In the genomic region with DNA sequence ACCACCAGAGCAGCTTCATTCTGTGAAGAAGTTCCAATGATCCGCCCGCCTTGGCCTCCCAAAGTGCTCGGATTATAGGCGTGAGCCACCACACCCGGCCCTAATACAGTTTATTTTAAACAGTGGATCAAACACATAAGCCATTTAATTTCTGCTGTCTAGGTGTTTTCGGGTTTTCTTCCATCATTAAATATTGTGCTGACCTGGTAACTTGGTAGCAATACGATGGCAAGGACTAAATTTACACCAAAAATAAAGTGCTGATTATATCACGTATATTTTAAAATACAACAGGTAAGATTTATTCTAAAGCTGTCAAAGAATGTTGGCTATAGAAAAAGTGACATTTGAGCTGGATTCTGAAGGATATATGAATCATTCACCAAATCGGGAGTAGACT, we compare ENCODE assay signal across 8 cellular contexts. TPM values are rescaled to one million over a fixed set of nuclear protein-coding genes. Genes with fewer than 3 reads are reported as not detected.
DNase-seq lines count a peak whose midpoint lies in the region; TF ChIP-seq lines count a peak whose summit lies in the region.
"Had no signal": no experiment of that assay in that cellular context is flagged by ENCODE, and none has a peak within 500 bp of the region (broad histone marks: within the 10 kb centered on the region; RNA-seq: fewer than 3 reads in every experiment).

No MANE protein-coding gene starts in this region.

- no peaks in the 10 kb centered on the region for H3K9me3 ChIP-seq in spleen

- H3K27me3 ChIP-seq in spleen (replicated peaks in 1 of 7): no peaks in the 10 kb centered on the region

- peaks cover 47% of the 10 kb centered on the region for H3K4me1 Mint-ChIP-seq in activated CD4-positive, alpha-beta memory T cell treated with anti-CD3 and anti-CD28 coated beads for 36 hours (ENCODE audit: low read depth)

- POLR2A ChIA-PET in activated CD4-positive, alpha-beta memory T cell treated with anti-CD3 and anti-CD28 coated beads for 36 hours (lab: Charles Lee): interaction anchor here (0.7 to 2.4 kb wide), 3 partner anchors 27 to 139 kb away, joined by 3 to 12 read pairs (median 9); a partner anchor contains a TSS

- DNase-seq in HFF-Myc (ENCODE audit: extremely low read depth, low read depth) (no peak), spleen (no peak), HPDE6-E6E7 (ENCODE audit: extremely low spot score) (no peak), SW 1271 (lab: John Stamatoyannopoulos, UW) (no peak)
- no peak for DNase-seq in activated CD4-positive, alpha-beta memory T cell treated with anti-CD3 and anti-CD28 coated beads for 36 hours
- no peak for DNase-seq in activated CD4-positive, CD25-positive, alpha-beta regulatory T cell (lab: John Stamatoyannopoulos, UW)
- DNase-seq: NCI-H1105 treated with DMSO at 0.1 percent for 48 hours had no signal

- H3K9me3 Mint-ChIP-seq in activated CD4-positive, alpha-beta memory T cell treated with anti-CD3 and anti-CD28 coated beads for 36 hours: no peaks in the 10 kb centered on the region

- H3K36me3 ChIP-seq in spleen: peaks cover 0 to 16% (median 0%) of the 10 kb centered on the region in 6 donors

- peaks cover 19 to 66% (median 54%) of the 10 kb centered on the region in 6 donors for H3K4me1 ChIP-seq in spleen

- no peak overlapping the region for H3K27ac ChIP-seq in spleen

- WGBS in spleen, 5 donors: 81 to 90% (median 87%) methylated on average over 9 of the region's 9 CpGs

- TF ChIP-seq POLR2A in spleen (IDR thresholded peaks at IDR 0.05): no peak

- no peaks in the 10 kb centered on the region for H3K27me3 Mint-ChIP-seq in activated CD4-positive, alpha-beta memory T cell treated with anti-CD3 and anti-CD28 coated beads for 36 hours

- no peak overlapping the region for H3K27ac Mint-ChIP-seq in activated CD4-positive, alpha-beta memory T cell treated with anti-CD3 and anti-CD28 coated beads for 36 hours

- intact Hi-C loops in activated CD4-positive, alpha-beta memory T cell treated with anti-CD3 and anti-CD28 coated beads for 36 hours (cut with micrococcal nuclease): no loop called here
- intact Hi-C loops in spleen (cut with DNase I; ENCODE audit: low total_unique reads): no loop called here

- CTCF ChIA-PET in activated CD4-positive, alpha-beta memory T cell treated with anti-CD3 and anti-CD28 coated beads for 36 hours (lab: Charles Lee): interaction anchor here (1.2 to 2.3 kb wide), 5 partner anchors 12 to 674 kb away, joined by 3 to 30 read pairs (median 6); a partner anchor contains a TSS

- H3K36me3 Mint-ChIP-seq in activated CD4-positive, alpha-beta memory T cell treated with anti-CD3 and anti-CD28 coated beads for 36 hours: no peaks in the 10 kb centered on the region

- H3K4me3 ChIP-seq in HFF-Myc (replicated peaks; ENCODE audit: low read depth, low read length) (peak overlapping the region; percentile 70), iPS-11a (ENCODE audit: low read depth, low read length) (peak overlapping the region; percentile 92), spleen (peak overlapping the region in 7 of 8 donors; percentile 64 to 96 (median 91))

- peak overlapping the region; percentile 97 for H3K4me3 Mint-ChIP-seq in activated CD4-positive, alpha-beta memory T cell treated with anti-CD3 and anti-CD28 coated beads for 36 hours

- no peak for TF ChIP-seq CTCF in HFF-Myc (IDR thresholded peaks at IDR 0.05; ENCODE audit: low read depth, low read length, missing control alignments)
- TF ChIP-seq CTCF in spleen (IDR thresholded peaks at IDR 0.05 in 8 of 11, conservative IDR thresholded peaks at IDR 0.05 in 3 of 11): no peak

RNA-seq across cellular contexts. Expression of a gene that starts 1.3 kb away (rescaled TPM):
- 10 to 100 TPM; 49.3 to 53.0 TPM for total RNA-seq in activated CD4-positive, alpha-beta memory T cell treated with anti-CD3 and anti-CD28 coated beads for 36 hours
- total RNA-seq in spleen: 10 to 100 TPM; 35.7 to 50.8 (median 38.1) TPM
- polyA plus RNA-seq in spleen: 10 to 100 TPM; 47.3 to 61.7 (median 61.6) TPM

RNA-seq across cellular contexts. Expression of a gene that starts 56.1 kb away (rescaled TPM):
- total RNA-seq in activated CD4-positive, alpha-beta memory T cell treated with anti-CD3 and anti-CD28 coated beads for 36 hours: 10 to 100 TPM; 18.5 to 19.2 TPM
- 1 to 10 TPM; 4.5 to 9.4 (median 5.6) TPM for total RNA-seq in spleen
- polyA plus RNA-seq in spleen: 1 to 10 TPM; 4.6 to 9.0 (median 6.0) TPM
